8 cellular contexts compared by ENCODE assay signal in genomic region chr17:63698886-63699637, GRCh38. TPM values are rescaled to one million over a fixed set of nuclear protein-coding genes. Genes with fewer than 3 reads are reported as not detected.
A peak's percentile ranks its signal among the peaks of the same experiment; 100 is the strongest.
DNase-seq lines count a peak whose midpoint lies in the region; ATAC-seq and TF ChIP-seq lines count a peak whose summit lies in the region.

No MANE protein-coding gene starts in this region.

- peak overlapping the region; percentile 98 for H3K27ac ChIP-seq in OCI-LY1 (ENCODE audit: low read depth, low read length, poor library complexity, severe bottlenecking)
- peak overlapping the region; percentile 44 to 55 for H3K27ac ChIP-seq in ovary
- peak overlapping the region; percentile 88 to 92 (median 90) for H3K27ac ChIP-seq in upper lobe of left lung

- intact Hi-C loops in ovary (cut with DNase I), result no loop called here

- H3K4me1 ChIP-seq in OCI-LY1 (ENCODE audit: insufficient read depth, low read length, severe bottlenecking) (peaks cover 76% of the 10 kb centered on the region), ovary (ENCODE audit: insufficient read depth) (peaks cover 7% of the 10 kb centered on the region), upper lobe of left lung (peaks cover 38 to 63% (median 44%) of the 10 kb centered on the region in 4 donors)

- TF ChIP-seq POLR2A in ovary (IDR thresholded peaks at IDR 0.05) (no peak), upper lobe of left lung (IDR thresholded peaks at IDR 0.05) (no peak)

- H3K9me2 ChIP-seq in OCI-LY1 (ENCODE audit: low read depth, low read length), result no peaks in the 10 kb centered on the region

- H3K36me3 ChIP-seq in H7 (replicated peaks; ENCODE audit: control insufficient read depth, insufficient read depth, low read length) (peaks cover 5% of the 10 kb centered on the region), OCI-LY1 (ENCODE audit: insufficient read depth, low read length) (peaks cover 50% of the 10 kb centered on the region), ovary (no peaks in the 10 kb centered on the region), upper lobe of left lung (peaks cover 0 to 23% (median 12%) of the 10 kb centered on the region in 4 donors)

- H3K9me3 ChIP-seq in OCI-LY1 (ENCODE audit: low read length) (no peaks in the 10 kb centered on the region), ovary (no peaks in the 10 kb centered on the region), upper lobe of left lung (no peaks in the 10 kb centered on the region)

- no peak for TF ChIP-seq CTCF in OCI-LY1 (IDR thresholded peaks at IDR 0.05; ENCODE audit: low read length)
- TF ChIP-seq CTCF in foreskin fibroblast (IDR thresholded peaks at IDR 0.05; ENCODE audit: low read depth, low read length), result no peak
- no peak for TF ChIP-seq CTCF in ovary (IDR thresholded peaks at IDR 0.05)
- no peak for TF ChIP-seq CTCF in upper lobe of left lung (IDR thresholded peaks at IDR 0.05)

- WGBS in ovary, 3 donors, result 16 to 20% (median 19%) methylated on average over 28 to 45 of the region's 45 CpGs
- 4 to 10% methylated on average over 4 to 22 of the region's 45 CpGs for WGBS in upper lobe of left lung, 2 donors

- no peaks in the 10 kb centered on the region for H3F3A ChIP-seq in OCI-LY1 (ENCODE audit: insufficient read depth, low read length)

- H3K4me3 ChIP-seq in H7 (ENCODE audit: insufficient read depth, low read depth, low read length) (peak overlapping the region; percentile 67), OCI-LY1 (ENCODE audit: low read depth, low read length, poor library complexity, severe bottlenecking) (peak overlapping the region; percentile 93), foreskin fibroblast (ENCODE audit: low read depth in 1 of 2, low read length in 2 of 2) (peak overlapping the region; percentile 43 to 48), ovary (peak overlapping the region; percentile 44), upper lobe of left lung (peak overlapping the region; percentile 54 to 86 (median 74))

- H4K20me1 ChIP-seq in OCI-LY1 (ENCODE audit: insufficient read depth, low read length), result no peaks in the 10 kb centered on the region

- no peaks in the 10 kb centered on the region for H3K79me2 ChIP-seq in OCI-LY1 (ENCODE audit: insufficient read depth, low read length)

- H3K4me2 ChIP-seq in OCI-LY1 (ENCODE audit: low read length), result peak overlapping the region; percentile 92

- ATAC-seq in upper lobe of left lung (ENCODE audit: low FRiP score in 2 of 2) (peak; percentile 49 to 59), GM18858 (IDR thresholded peaks at IDR 0.05; ENCODE audit: unreplicated experiment) (no peak)

- DNase-seq in ELF-1 (ENCODE audit: low read depth, low spot score) (peak; percentile 49), H7 (peak; percentile 91), foreskin fibroblast (peak in 1 of 2 donors; percentile 23), ovary (peak in 3 of 5 donors; percentile 53 to 61 (median 53)), upper lobe of left lung (peak; percentile 75 to 91)
- peak; percentile 83 for DNase-seq in activated T-cell treated with anti-CD3 and anti-CD28 coated beads, Interleukin-2, amount 50 U/mL, for 1 hour

- no peak overlapping the region for H2AFZ ChIP-seq in OCI-LY1 (ENCODE audit: low read length)

- H3K27me3 ChIP-seq in H7 (ENCODE audit: control insufficient read depth, insufficient read depth, low read length) (peaks cover 6% of the 10 kb centered on the region; the same call in 1 of the 2 replicates), OCI-LY1 (ENCODE audit: insufficient read depth, low read length) (no peaks in the 10 kb centered on the region), ovary (no peaks in the 10 kb centered on the region), upper lobe of left lung (no peaks in the 10 kb centered on the region)

- H3K9ac ChIP-seq in OCI-LY1 (ENCODE audit: low read length), result peak overlapping the region; percentile 98

- TF ChIP-seq EP300 in ovary (IDR thresholded peaks at IDR 0.05), result no peak
- TF ChIP-seq EP300 in upper lobe of left lung (IDR thresholded peaks at IDR 0.05), result peak in 2 of 4 donors; percentile 18 to 44

RNA-seq across cellular contexts. Expression of gene LIMD2, which starts 0.9 kb away (rescaled TPM):
- 116 and 190 TPM in 2 replicates for total RNA-seq in H7 (2014; rRNA removed; shearing (Covaris generic))
- total RNA-seq in ovary, result 10 to 100 TPM in 4 of 7 donors, 1 to 10 TPM in 3; 2.6 to 13.2 (median 10.2) TPM
- 1 to 10 TPM; 1.5 to 9.0 TPM for polyA plus RNA-seq in ovary
- total RNA-seq in upper lobe of left lung, result 100 to 1,000 TPM in 1 of 6 donors, 10 to 100 TPM in 5; 13.2 to 115 (median 21.6) TPM

RNA-seq across cellular contexts. Expression of gene STRADA, which starts 42.5 kb away (rescaled TPM):
- 28.5 and 33.4 TPM in 2 replicates for total RNA-seq in H7 (2014; rRNA removed; shearing (Covaris generic))
- total RNA-seq in ovary (10 to 100 TPM; 26.8 to 40.2 (median 34.4) TPM), upper lobe of left lung (10 to 100 TPM; 18.7 to 60.8 (median 32.4) TPM)
- 10 to 100 TPM; 21.8 to 46.2 TPM for polyA plus RNA-seq in ovary
